In genomic region chr22:16695261-16695660, GRCh38 we compare ENCODE assay signal across 11 cellular contexts.
"Had no signal": no experiment of that assay in that cellular context is flagged by ENCODE, and none has a peak within 500 bp of the region (broad histone marks: within the 10 kb centered on the region; RNA-seq: fewer than 3 reads in every experiment).

No MANE protein-coding gene starts in this region.

- H3K36me3 ChIP-seq: HAP-1 had no signal

- H3K4me3 ChIP-seq: GM23248, GM23338, HAP-1 had no signal

- H3K4me2 ChIP-seq: GM23338 had no signal

- ATAC-seq: GM23338, HCT116 had no signal

- H3K9me3 ChIP-seq: HAP-1 had no signal

- H3K4me1 ChIP-seq: HAP-1 had no signal

- H3K27ac ChIP-seq: GM23248 had no signal

- DNase-seq: GM23248, GOT3, H7, H9, HCEC 1CT, HFFc6 had no signal

- FAIRE-seq: H1, H54 had no signal

- H3K9ac ChIP-seq: GM23248 had no signal

- H2AFZ ChIP-seq: GM23248, GM23338 had no signal
